Comparison of ENCODE assay signal across 10 cellular contexts in the genomic region with DNA sequence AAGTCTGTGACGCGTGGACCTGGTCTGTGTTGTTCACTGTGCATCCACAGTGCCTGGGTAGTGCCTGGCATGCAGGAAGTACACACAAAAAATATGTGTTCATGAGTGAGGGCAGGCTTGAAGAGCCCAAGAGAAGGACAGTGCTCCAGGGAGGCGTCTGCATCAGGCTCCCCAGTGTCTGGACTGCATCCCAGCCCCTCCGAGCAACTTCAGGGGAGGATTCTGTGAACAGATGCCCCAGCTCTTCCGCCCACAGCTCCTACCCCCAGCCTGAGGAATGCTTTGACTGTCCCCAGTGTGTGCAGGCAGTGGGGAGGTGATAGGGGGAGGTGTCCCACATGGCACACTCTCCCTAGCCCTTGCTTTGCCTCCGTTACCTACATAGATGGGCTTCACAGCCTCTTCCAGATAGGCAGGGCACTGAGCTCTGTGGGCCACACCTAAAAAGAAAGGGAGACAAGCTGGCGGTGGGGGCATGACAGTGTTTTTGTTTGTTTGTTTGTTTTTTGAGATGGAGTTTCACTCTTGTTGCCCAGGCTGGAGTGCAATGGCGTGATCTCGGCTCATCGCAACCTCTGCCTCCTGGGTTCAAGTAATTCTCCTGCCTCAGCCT. TPM values are rescaled to one million over a fixed set of nuclear protein-coding genes. Genes with fewer than 3 reads are reported as not detected.
A peak's percentile ranks its signal among the peaks of the same experiment; 100 is the strongest.
DNase-seq lines count a peak whose midpoint lies in the region; ATAC-seq and TF ChIP-seq lines count a peak whose summit lies in the region.
"Had no signal": no experiment of that assay in that cellular context is flagged by ENCODE, and none has a peak within 500 bp of the region (broad histone marks: within the 10 kb centered on the region; RNA-seq: fewer than 3 reads in every experiment).

No MANE protein-coding gene starts in this region.

- H3K4me3 ChIP-seq in Peyer's patch (no peak overlapping the region), esophagus squamous epithelium (no peak overlapping the region)

- peak overlapping the region; percentile 74 to 91 (median 87) for H3K27ac ChIP-seq in Peyer's patch
- peak overlapping the region; percentile 69 to 86 (median 73) for H3K27ac ChIP-seq in esophagus squamous epithelium

- H3K27me3 ChIP-seq in Peyer's patch = no peaks in the 10 kb centered on the region
- no peaks in the 10 kb centered on the region for H3K27me3 ChIP-seq in esophagus squamous epithelium

- H3K36me3 ChIP-seq in Peyer's patch = no peaks in the 10 kb centered on the region
- H3K36me3 ChIP-seq in esophagus squamous epithelium = peaks cover 0 to 6% (median 0%) of the 10 kb centered on the region in 3 donors

- WGBS in esophagus squamous epithelium, 2 donors = 78 to 98% methylated on average over 5 of the region's 10 CpGs

- TF ChIP-seq CTCF in Peyer's patch (IDR thresholded peaks at IDR 0.05) (no peak), esophagus squamous epithelium (IDR thresholded peaks at IDR 0.05) (no peak)

- no peaks in the 10 kb centered on the region for H3K9me3 ChIP-seq in Peyer's patch
- H3K9me3 ChIP-seq in esophagus squamous epithelium = no peaks in the 10 kb centered on the region

- intact Hi-C loops in esophagus squamous epithelium (cut with DNase I) (no loop called here), sciatic nerve (cut with DNase I) (no loop called here)

- DNase-seq in EH (ENCODE audit: low read depth) = peak; percentile 54
- DNase-seq in Peyer's patch = peak in 2 of 3 donors; percentile 52 to 58
- no peak for DNase-seq in esophagus squamous epithelium (lab: John Stamatoyannopoulos, UW)
- DNase-seq in sciatic nerve (ENCODE audit: low spot score) = peak; percentile 46
- no peak for DNase-seq in stimulated activated CD4-positive, alpha-beta T cell treated with anti-CD3 and anti-CD28 coated beads, Interleukin-4, amount 100 ng/mL, for 24 hours
- no peak for DNase-seq in stimulated activated CD4-positive, alpha-beta T cell treated with anti-CD3 and anti-CD28 coated beads, Interleukin-15, amount 100 ng/mL, for 24 hours
- no peak for DNase-seq in activated CD4-positive, alpha-beta T cell treated with anti-CD3 and anti-CD28 coated beads for 4 hours
- DNase-seq: cerebellar nuclear complex, NCI-H526 had no signal

- H3K4me1 ChIP-seq in Peyer's patch (peaks cover 6 to 95% (median 54%) of the 10 kb centered on the region in 4 donors), esophagus squamous epithelium (peaks cover 22 to 92% (median 43%) of the 10 kb centered on the region in 3 donors)

- TF ChIP-seq POLR2A in Peyer's patch (IDR thresholded peaks at IDR 0.05) = no peak
- no peak for TF ChIP-seq POLR2A in esophagus squamous epithelium (IDR thresholded peaks at IDR 0.05)

- no peak for ATAC-seq in sciatic nerve
- ATAC-seq in HG02763 (IDR thresholded peaks at IDR 0.05; ENCODE audit: unreplicated experiment) = no peak

RNA-seq across cellular contexts. Expression of a gene that starts 25.4 kb away (rescaled TPM):
- 100 to 1,000 TPM in 3 of 4 donors, 10 to 100 TPM in 1; 92.7 to 152 (median 122) TPM for total RNA-seq in Peyer's patch
- 10 to 100 TPM in 2 of 4 donors, 1 to 10 TPM in 2; 8.3 to 52.9 (median 13.1) TPM for total RNA-seq in esophagus squamous epithelium
- 52.2 TPM for total RNA-seq in sciatic nerve

Comparison
In these comparisons a context has a peak if more than half of its experiments do, and no peak if none do; other contexts are left out.
1. DNase-seq: peak in EH (single experiment), Peyer's patch (2 of 3) and sciatic nerve (single experiment); none in esophagus squamous epithelium (single experiment), stimulated activated CD4-positive, alpha-beta T cell treated with anti-CD3 and anti-CD28 coated beads, Interleukin-4, amount 100 ng/mL, for 24 hours (single experiment), stimulated activated CD4-positive, alpha-beta T cell treated with anti-CD3 and anti-CD28 coated beads, Interleukin-15, amount 100 ng/mL, for 24 hours (single experiment) and activated CD4-positive, alpha-beta T cell treated with anti-CD3 and anti-CD28 coated beads for 4 hours (0 of 2).